Comparison of ENCODE assay signal across 1 cellular context in the genomic region with DNA sequence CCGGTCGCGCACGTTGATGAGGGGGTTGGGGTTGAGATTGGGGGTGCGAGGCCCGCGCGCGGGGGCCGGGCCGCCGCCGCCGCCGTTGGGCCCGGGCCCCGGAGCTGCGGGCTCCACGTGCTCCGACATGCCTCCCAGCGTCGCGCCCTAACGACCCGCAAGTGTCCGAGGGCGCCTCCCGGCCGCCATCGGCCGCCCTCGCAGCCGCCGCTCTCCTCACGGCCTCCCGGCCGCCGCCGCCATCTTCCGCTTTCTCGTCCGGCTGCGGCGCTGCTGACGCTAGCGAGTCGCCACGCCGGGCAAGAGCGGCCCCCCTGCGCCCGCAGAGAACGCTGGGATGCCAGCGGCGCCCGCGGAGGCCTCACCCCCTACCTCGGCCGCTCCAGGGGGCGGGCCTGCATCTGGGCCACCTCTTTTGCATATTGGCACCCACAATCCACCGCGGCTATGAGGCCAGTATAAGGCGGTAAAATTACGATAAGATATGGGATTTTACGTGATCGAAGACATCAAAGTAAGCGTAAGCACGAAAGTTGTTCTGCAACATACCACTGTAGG.
TF ChIP-seq lines count a peak whose summit lies in the region.

A gene (minus strand): TSS at position 256 of the 558 bp plus-strand sequence. CDS start 127 bp downstream, at position 129.

TF ChIP-seq in K562, 482 proteins besides CTCF, POLR2A, EP300 and RAD21 (continued from another document and continues in another):
- TF ChIP-seq, protein P1, sequence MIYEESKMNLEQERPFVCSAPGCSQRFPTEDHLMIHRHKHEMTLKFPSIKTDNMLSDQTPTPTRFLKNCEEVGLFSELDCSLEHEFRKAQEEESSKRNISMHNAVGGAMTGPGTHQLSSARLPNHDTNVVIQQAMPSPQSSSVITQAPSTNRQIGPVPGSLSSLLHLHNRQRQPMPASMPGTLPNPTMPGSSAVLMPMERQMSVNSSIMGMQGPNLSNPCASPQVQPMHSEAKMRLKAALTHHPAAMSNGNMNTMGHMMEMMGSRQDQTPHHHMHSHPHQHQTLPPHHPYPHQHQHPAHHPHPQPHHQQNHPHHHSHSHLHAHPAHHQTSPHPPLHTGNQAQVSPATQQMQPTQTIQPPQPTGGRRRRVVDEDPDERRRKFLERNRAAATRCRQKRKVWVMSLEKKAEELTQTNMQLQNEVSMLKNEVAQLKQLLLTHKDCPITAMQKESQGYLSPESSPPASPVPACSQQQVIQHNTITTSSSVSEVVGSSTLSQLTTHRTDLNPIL (CRISPR knock-in tag; IDR thresholded peaks at IDR 0.05), result no peak
- no peak for TF ChIP-seq ELF2 (CRISPR knock-in tag; IDR thresholded peaks at IDR 0.05)
- TF ChIP-seq, protein P2, sequence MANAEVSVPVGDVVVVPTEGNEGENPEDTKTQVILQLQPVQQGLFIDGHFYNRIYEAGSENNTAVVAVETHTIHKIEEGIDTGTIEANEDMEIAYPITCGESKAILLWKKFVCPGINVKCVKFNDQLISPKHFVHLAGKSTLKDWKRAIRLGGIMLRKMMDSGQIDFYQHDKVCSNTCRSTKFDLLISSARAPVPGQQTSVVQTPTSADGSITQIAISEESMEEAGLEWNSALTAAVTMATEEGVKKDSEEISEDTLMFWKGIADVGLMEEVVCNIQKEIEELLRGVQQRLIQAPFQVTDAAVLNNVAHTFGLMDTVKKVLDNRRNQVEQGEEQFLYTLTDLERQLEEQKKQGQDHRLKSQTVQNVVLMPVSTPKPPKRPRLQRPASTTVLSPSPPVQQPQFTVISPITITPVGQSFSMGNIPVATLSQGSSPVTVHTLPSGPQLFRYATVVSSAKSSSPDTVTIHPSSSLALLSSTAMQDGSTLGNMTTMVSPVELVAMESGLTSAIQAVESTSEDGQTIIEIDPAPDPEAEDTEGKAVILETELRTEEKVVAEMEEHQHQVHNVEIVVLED (CRISPR knock-in tag; IDR thresholded peaks at IDR 0.05), result peak; percentile 74
- TF ChIP-seq PTTG1 (tag; IDR thresholded peaks at IDR 0.05; ENCODE audit: low read depth), result no peak
- TF ChIP-seq POLR3G (IDR thresholded peaks at IDR 0.05; ENCODE audit: extremely low read depth, insufficient read length, insufficient replicate concordance), result no peak
- 0 out of 2 replicates have a peak, but pooled peaks have one; percentile 9 for TF ChIP-seq SMC3 (conservative IDR thresholded peaks at IDR 0.05; ENCODE audit: insufficient read depth, low read depth, low read length)
- no peak for TF ChIP-seq ARID2 (IDR thresholded peaks at IDR 0.05)
- TF ChIP-seq HSF4 (CRISPR knock-in tag; IDR thresholded peaks at IDR 0.05; ENCODE audit: borderline replicate concordance), result peak; percentile 35; the same call in 1 of the 2 replicates
- TF ChIP-seq TFAM (CRISPR knock-in tag; conservative IDR thresholded peaks at IDR 0.05), result no peak
- TF ChIP-seq CC2D1A (IDR thresholded peaks at IDR 0.05), result no peak
- no peak for TF ChIP-seq KDM5B (IDR thresholded peaks at IDR 0.05; ENCODE audit: insufficient replicate concordance, low read depth, low read length)
- TF ChIP-seq, protein P3, sequence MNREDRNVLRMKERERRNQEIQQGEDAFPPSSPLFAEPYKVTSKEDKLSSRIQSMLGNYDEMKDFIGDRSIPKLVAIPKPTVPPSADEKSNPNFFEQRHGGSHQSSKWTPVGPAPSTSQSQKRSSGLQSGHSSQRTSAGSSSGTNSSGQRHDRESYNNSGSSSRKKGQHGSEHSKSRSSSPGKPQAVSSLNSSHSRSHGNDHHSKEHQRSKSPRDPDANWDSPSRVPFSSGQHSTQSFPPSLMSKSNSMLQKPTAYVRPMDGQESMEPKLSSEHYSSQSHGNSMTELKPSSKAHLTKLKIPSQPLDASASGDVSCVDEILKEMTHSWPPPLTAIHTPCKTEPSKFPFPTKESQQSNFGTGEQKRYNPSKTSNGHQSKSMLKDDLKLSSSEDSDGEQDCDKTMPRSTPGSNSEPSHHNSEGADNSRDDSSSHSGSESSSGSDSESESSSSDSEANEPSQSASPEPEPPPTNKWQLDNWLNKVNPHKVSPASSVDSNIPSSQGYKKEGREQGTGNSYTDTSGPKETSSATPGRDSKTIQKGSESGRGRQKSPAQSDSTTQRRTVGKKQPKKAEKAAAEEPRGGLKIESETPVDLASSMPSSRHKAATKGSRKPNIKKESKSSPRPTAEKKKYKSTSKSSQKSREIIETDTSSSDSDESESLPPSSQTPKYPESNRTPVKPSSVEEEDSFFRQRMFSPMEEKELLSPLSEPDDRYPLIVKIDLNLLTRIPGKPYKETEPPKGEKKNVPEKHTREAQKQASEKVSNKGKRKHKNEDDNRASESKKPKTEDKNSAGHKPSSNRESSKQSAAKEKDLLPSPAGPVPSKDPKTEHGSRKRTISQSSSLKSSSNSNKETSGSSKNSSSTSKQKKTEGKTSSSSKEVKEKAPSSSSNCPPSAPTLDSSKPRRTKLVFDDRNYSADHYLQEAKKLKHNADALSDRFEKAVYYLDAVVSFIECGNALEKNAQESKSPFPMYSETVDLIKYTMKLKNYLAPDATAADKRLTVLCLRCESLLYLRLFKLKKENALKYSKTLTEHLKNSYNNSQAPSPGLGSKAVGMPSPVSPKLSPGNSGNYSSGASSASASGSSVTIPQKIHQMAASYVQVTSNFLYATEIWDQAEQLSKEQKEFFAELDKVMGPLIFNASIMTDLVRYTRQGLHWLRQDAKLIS (CRISPR knock-in tag; IDR thresholded peaks at IDR 0.05), result peak; percentile 11; the same call in 1 of the 2 replicates
- TF ChIP-seq, protein P4, sequence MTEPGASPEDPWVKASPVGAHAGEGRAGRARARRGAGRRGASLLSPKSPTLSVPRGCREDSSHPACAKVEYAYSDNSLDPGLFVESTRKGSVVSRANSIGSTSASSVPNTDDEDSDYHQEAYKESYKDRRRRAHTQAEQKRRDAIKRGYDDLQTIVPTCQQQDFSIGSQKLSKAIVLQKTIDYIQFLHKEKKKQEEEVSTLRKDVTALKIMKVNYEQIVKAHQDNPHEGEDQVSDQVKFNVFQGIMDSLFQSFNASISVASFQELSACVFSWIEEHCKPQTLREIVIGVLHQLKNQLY (CRISPR knock-in tag; conservative IDR thresholded peaks at IDR 0.05), result no peak
- TF ChIP-seq ZNF41 (CRISPR knock-in tag; conservative IDR thresholded peaks at IDR 0.05), result no peak
- no peak for TF ChIP-seq BRD9 (IDR thresholded peaks at IDR 0.05; ENCODE audit: low read depth, partially characterized antibody)
- no peak for TF ChIP-seq TGIF2 (CRISPR knock-in tag; IDR thresholded peaks at IDR 0.05)
- TF ChIP-seq GATAD2A (IDR thresholded peaks at IDR 0.05), result no peak
- TF ChIP-seq, protein P5, sequence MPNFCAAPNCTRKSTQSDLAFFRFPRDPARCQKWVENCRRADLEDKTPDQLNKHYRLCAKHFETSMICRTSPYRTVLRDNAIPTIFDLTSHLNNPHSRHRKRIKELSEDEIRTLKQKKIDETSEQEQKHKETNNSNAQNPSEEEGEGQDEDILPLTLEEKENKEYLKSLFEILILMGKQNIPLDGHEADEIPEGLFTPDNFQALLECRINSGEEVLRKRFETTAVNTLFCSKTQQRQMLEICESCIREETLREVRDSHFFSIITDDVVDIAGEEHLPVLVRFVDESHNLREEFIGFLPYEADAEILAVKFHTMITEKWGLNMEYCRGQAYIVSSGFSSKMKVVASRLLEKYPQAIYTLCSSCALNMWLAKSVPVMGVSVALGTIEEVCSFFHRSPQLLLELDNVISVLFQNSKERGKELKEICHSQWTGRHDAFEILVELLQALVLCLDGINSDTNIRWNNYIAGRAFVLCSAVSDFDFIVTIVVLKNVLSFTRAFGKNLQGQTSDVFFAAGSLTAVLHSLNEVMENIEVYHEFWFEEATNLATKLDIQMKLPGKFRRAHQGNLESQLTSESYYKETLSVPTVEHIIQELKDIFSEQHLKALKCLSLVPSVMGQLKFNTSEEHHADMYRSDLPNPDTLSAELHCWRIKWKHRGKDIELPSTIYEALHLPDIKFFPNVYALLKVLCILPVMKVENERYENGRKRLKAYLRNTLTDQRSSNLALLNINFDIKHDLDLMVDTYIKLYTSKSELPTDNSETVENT (CRISPR knock-in tag; IDR thresholded peaks at IDR 0.05), result peak; percentile 98
- TF ChIP-seq CTBP1 (IDR thresholded peaks at IDR 0.05; ENCODE audit: borderline replicate concordance), result no peak
- TF ChIP-seq MYBL2 (IDR thresholded peaks at IDR 0.05; ENCODE audit: low read depth), result no peak
- TF ChIP-seq MYBL2 (CRISPR knock-in tag; IDR thresholded peaks at IDR 0.05; ENCODE audit: borderline replicate concordance), result no peak
- no peak for TF ChIP-seq ZNF75A (CRISPR knock-in tag; IDR thresholded peaks at IDR 0.05)
- no peak for TF ChIP-seq PCBP2 (IDR thresholded peaks at IDR 0.05; ENCODE audit: low read depth, low read length, poor library complexity, severe bottlenecking)
- TF ChIP-seq, protein P6, sequence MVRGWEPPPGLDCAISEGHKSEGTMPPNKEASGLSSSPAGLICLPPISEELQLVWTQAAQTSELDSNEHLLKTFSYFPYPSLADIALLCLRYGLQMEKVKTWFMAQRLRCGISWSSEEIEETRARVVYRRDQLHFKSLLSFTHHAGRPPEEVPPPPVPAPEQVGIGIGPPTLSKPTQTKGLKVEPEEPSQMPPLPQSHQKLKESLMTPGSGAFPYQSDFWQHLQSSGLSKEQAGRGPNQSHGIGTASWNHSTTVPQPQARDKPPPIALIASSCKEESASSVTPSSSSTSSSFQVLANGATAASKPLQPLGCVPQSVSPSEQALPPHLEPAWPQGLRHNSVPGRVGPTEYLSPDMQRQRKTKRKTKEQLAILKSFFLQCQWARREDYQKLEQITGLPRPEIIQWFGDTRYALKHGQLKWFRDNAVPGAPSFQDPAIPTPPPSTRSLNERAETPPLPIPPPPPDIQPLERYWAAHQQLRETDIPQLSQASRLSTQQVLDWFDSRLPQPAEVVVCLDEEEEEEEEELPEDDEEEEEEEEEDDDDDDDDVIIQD (CRISPR knock-in tag; IDR thresholded peaks at IDR 0.05), result no peak
- TF ChIP-seq PTRF (tag; IDR thresholded peaks at IDR 0.05), result no peak
- TF ChIP-seq ZNF785 (CRISPR knock-in tag; IDR thresholded peaks at IDR 0.05), result no peak
- peak; percentile 84 for TF ChIP-seq RBBP5 (IDR thresholded peaks at IDR 0.05; ENCODE audit: borderline replicate concordance, insufficient read depth, low read length, poor library complexity, severe bottlenecking)
- TF ChIP-seq, protein P7, sequence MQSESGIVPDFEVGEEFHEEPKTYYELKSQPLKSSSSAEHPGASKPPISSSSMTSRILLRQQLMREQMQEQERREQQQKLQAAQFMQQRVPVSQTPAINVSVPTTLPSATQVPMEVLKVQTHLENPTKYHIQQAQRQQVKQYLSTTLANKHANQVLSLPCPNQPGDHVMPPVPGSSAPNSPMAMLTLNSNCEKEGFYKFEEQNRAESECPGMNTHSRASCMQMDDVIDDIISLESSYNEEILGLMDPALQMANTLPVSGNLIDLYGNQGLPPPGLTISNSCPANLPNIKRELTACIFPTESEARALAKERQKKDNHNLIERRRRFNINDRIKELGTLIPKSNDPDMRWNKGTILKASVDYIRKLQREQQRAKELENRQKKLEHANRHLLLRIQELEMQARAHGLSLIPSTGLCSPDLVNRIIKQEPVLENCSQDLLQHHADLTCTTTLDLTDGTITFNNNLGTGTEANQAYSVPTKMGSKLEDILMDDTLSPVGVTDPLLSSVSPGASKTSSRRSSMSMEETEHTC (IDR thresholded peaks at IDR 0.05), result no peak
- no peak for TF ChIP-seq ZNF583 (CRISPR knock-in tag; IDR thresholded peaks at IDR 0.05)
- no peak for TF ChIP-seq CBX3 (IDR thresholded peaks at IDR 0.05; ENCODE audit: borderline replicate concordance in 1 of 2, low read length in 2 of 2)
- no peak for TF ChIP-seq ZC3H4 (CRISPR knock-in tag; IDR thresholded peaks at IDR 0.05; ENCODE audit: borderline replicate concordance)
- TF ChIP-seq ZNF197 (CRISPR knock-in tag; IDR thresholded peaks at IDR 0.05; ENCODE audit: low read depth), result no peak; the same call in 1 of the 2 replicates
- no peak for TF ChIP-seq ZNF764 (CRISPR knock-in tag; IDR thresholded peaks at IDR 0.05; ENCODE audit: low read depth)
- TF ChIP-seq SAFB2 (IDR thresholded peaks at IDR 0.05; ENCODE audit: borderline replicate concordance, low read depth, low read length, severe bottlenecking), result no peak
- TF ChIP-seq, protein P8, sequence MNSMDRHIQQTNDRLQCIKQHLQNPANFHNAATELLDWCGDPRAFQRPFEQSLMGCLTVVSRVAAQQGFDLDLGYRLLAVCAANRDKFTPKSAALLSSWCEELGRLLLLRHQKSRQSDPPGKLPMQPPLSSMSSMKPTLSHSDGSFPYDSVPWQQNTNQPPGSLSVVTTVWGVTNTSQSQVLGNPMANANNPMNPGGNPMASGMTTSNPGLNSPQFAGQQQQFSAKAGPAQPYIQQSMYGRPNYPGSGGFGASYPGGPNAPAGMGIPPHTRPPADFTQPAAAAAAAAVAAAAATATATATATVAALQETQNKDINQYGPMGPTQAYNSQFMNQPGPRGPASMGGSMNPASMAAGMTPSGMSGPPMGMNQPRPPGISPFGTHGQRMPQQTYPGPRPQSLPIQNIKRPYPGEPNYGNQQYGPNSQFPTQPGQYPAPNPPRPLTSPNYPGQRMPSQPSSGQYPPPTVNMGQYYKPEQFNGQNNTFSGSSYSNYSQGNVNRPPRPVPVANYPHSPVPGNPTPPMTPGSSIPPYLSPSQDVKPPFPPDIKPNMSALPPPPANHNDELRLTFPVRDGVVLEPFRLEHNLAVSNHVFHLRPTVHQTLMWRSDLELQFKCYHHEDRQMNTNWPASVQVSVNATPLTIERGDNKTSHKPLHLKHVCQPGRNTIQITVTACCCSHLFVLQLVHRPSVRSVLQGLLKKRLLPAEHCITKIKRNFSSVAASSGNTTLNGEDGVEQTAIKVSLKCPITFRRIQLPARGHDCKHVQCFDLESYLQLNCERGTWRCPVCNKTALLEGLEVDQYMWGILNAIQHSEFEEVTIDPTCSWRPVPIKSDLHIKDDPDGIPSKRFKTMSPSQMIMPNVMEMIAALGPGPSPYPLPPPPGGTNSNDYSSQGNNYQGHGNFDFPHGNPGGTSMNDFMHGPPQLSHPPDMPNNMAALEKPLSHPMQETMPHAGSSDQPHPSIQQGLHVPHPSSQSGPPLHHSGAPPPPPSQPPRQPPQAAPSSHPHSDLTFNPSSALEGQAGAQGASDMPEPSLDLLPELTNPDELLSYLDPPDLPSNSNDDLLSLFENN (IDR thresholded peaks at IDR 0.05; ENCODE audit: low read depth in 2 of 2, low read length in 2 of 2), result no peak
- TF ChIP-seq ZNF699 (CRISPR knock-in tag; IDR thresholded peaks at IDR 0.05; ENCODE audit: insufficient replicate concordance), result no peak
- no peak for TF ChIP-seq MCM5 (IDR thresholded peaks at IDR 0.05; ENCODE audit: low read depth)
- TF ChIP-seq SRSF9 (IDR thresholded peaks at IDR 0.05; ENCODE audit: borderline replicate concordance, low read depth, low read length), result no peak
- TF ChIP-seq PURB (CRISPR knock-in tag; IDR thresholded peaks at IDR 0.05; ENCODE audit: low read depth), result no peak
- TF ChIP-seq PRMT5 (CRISPR knock-in tag; IDR thresholded peaks at IDR 0.05), result no peak
- TF ChIP-seq, protein P9, sequence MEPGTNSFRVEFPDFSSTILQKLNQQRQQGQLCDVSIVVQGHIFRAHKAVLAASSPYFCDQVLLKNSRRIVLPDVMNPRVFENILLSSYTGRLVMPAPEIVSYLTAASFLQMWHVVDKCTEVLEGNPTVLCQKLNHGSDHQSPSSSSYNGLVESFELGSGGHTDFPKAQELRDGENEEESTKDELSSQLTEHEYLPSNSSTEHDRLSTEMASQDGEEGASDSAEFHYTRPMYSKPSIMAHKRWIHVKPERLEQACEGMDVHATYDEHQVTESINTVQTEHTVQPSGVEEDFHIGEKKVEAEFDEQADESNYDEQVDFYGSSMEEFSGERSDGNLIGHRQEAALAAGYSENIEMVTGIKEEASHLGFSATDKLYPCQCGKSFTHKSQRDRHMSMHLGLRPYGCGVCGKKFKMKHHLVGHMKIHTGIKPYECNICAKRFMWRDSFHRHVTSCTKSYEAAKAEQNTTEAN (CRISPR knock-in tag; IDR thresholded peaks at IDR 0.05), result no peak
- TF ChIP-seq TOE1 (IDR thresholded peaks at IDR 0.05; ENCODE audit: borderline replicate concordance), result no peak
- no peak for TF ChIP-seq TOE1 (CRISPR knock-in tag; IDR thresholded peaks at IDR 0.05; ENCODE audit: borderline replicate concordance, low read depth)
- TF ChIP-seq TARDBP (IDR thresholded peaks at IDR 0.05), result no peak
- no peak for TF ChIP-seq ZFP1 (CRISPR knock-in tag; IDR thresholded peaks at IDR 0.05)
- TF ChIP-seq ARHGAP35 (IDR thresholded peaks at IDR 0.05; ENCODE audit: partially characterized antibody), result no peak
